1 cellular context compared by ENCODE assay signal in genomic region chr11:46972343-46972742, GRCh38.
TF ChIP-seq lines count a peak whose summit lies in the region.

No MANE protein-coding gene starts in this region.

TF ChIP-seq in K562, 482 proteins besides CTCF, POLR2A, EP300 and RAD21:
- TF ChIP-seq ZNF717 (CRISPR knock-in tag; IDR thresholded peaks at IDR 0.05): no peak
- TF ChIP-seq NR2C2 (CRISPR knock-in tag; IDR thresholded peaks at IDR 0.05): no peak
- TF ChIP-seq NR2C2 (tag; IDR thresholded peaks at IDR 0.05): no peak
- TF ChIP-seq RCOR1 (IDR thresholded peaks at IDR 0.05; ENCODE audit: borderline replicate concordance in 1 of 2, low read depth in 2 of 2, low read length in 2 of 2): no peak
- TF ChIP-seq, protein P1, sequence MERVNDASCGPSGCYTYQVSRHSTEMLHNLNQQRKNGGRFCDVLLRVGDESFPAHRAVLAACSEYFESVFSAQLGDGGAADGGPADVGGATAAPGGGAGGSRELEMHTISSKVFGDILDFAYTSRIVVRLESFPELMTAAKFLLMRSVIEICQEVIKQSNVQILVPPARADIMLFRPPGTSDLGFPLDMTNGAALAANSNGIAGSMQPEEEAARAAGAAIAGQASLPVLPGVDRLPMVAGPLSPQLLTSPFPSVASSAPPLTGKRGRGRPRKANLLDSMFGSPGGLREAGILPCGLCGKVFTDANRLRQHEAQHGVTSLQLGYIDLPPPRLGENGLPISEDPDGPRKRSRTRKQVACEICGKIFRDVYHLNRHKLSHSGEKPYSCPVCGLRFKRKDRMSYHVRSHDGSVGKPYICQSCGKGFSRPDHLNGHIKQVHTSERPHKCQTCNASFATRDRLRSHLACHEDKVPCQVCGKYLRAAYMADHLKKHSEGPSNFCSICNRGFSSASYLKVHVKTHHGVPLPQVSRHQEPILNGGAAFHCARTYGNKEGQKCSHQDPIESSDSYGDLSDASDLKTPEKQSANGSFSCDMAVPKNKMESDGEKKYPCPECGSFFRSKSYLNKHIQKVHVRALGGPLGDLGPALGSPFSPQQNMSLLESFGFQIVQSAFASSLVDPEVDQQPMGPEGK (CRISPR knock-in tag; IDR thresholded peaks at IDR 0.05; ENCODE audit: borderline replicate concordance): no peak
- TF ChIP-seq HMGXB4 (CRISPR knock-in tag; IDR thresholded peaks at IDR 0.05): no peak
- no peak for TF ChIP-seq ZNF75A (CRISPR knock-in tag; IDR thresholded peaks at IDR 0.05)
- TF ChIP-seq, protein P2, sequence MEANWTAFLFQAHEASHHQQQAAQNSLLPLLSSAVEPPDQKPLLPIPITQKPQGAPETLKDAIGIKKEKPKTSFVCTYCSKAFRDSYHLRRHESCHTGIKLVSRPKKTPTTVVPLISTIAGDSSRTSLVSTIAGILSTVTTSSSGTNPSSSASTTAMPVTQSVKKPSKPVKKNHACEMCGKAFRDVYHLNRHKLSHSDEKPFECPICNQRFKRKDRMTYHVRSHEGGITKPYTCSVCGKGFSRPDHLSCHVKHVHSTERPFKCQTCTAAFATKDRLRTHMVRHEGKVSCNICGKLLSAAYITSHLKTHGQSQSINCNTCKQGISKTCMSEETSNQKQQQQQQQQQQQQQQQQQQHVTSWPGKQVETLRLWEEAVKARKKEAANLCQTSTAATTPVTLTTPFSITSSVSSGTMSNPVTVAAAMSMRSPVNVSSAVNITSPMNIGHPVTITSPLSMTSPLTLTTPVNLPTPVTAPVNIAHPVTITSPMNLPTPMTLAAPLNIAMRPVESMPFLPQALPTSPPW (CRISPR knock-in tag; IDR thresholded peaks at IDR 0.05): no peak
- no peak for TF ChIP-seq CGGBP1 (CRISPR knock-in tag; IDR thresholded peaks at IDR 0.05)
- TF ChIP-seq STAG1 (CRISPR knock-in tag; IDR thresholded peaks at IDR 0.05; ENCODE audit: borderline replicate concordance): no peak
- no peak for TF ChIP-seq CEBPG (CRISPR knock-in tag; IDR thresholded peaks at IDR 0.05)
- TF ChIP-seq CEBPG (tag; conservative IDR thresholded peaks at IDR 0.05 in 1 of 2, IDR thresholded peaks at IDR 0.05 in 1 of 2): no peak
- TF ChIP-seq, protein P3, sequence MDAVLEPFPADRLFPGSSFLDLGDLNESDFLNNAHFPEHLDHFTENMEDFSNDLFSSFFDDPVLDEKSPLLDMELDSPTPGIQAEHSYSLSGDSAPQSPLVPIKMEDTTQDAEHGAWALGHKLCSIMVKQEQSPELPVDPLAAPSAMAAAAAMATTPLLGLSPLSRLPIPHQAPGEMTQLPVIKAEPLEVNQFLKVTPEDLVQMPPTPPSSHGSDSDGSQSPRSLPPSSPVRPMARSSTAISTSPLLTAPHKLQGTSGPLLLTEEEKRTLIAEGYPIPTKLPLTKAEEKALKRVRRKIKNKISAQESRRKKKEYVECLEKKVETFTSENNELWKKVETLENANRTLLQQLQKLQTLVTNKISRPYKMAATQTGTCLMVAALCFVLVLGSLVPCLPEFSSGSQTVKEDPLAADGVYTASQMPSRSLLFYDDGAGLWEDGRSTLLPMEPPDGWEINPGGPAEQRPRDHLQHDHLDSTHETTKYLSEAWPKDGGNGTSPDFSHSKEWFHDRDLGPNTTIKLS (IDR thresholded peaks at IDR 0.05; ENCODE audit: borderline replicate concordance, low read depth): no peak
